ENCODE assay signal across 1 cellular context in genomic region chr3:106317141-106318055, GRCh38.
TF ChIP-seq lines count a peak whose summit lies in the region.

No MANE protein-coding gene starts in this region.

TF ChIP-seq in WTC11, 78 proteins besides CTCF, POLR2A, EP300 and RAD21 (continued from another document):
- TF ChIP-seq AFF4 (CRISPR knock-in tag; IDR thresholded peaks at IDR 0.05; ENCODE audit: borderline replicate concordance) (no peak), ZNF671 (CRISPR knock-in tag; IDR thresholded peaks at IDR 0.05) (no peak), MAX (CRISPR knock-in tag; IDR thresholded peaks at IDR 0.05) (no peak), JUN (CRISPR knock-in tag; IDR thresholded peaks at IDR 0.05) (no peak), ERG (CRISPR knock-in tag; IDR thresholded peaks at IDR 0.05) (no peak), GABPB1 (CRISPR knock-in tag; IDR thresholded peaks at IDR 0.05) (no peak), JAZF1 (CRISPR knock-in tag; IDR thresholded peaks at IDR 0.05) (no peak), TEAD4 (CRISPR knock-in tag; IDR thresholded peaks at IDR 0.05) (no peak), FOXJ3 (CRISPR knock-in tag; IDR thresholded peaks at IDR 0.05; ENCODE audit: borderline replicate concordance) (no peak), GTF2I (CRISPR knock-in tag; conservative IDR thresholded peaks at IDR 0.05) (no peak), HMGXB4 (CRISPR knock-in tag; IDR thresholded peaks at IDR 0.05) (no peak)
